ENCODE assay signal across 1 cellular context in genomic region chr22:22010358-22010757, GRCh38.
TF ChIP-seq lines count a peak whose summit lies in the region.

No MANE protein-coding gene starts in this region.

TF ChIP-seq in K562, 482 proteins besides CTCF, POLR2A, EP300 and RAD21:
- TF ChIP-seq CBX2 (IDR thresholded peaks at IDR 0.05; ENCODE audit: insufficient read depth, low read length, poor library complexity, severe bottlenecking) (peak; percentile 51), ZNF395 (CRISPR knock-in tag; IDR thresholded peaks at IDR 0.05) (no peak), CREB5 (CRISPR knock-in tag; IDR thresholded peaks at IDR 0.05) (no peak), ZNF717 (CRISPR knock-in tag; IDR thresholded peaks at IDR 0.05) (0 out of 2 replicates have a peak, but pooled peaks have one; percentile 9), BCOR (IDR thresholded peaks at IDR 0.05) (no peak), CBX3 (IDR thresholded peaks at IDR 0.05; ENCODE audit: borderline replicate concordance in 1 of 2, low read length in 2 of 2) (no peak), CREBBP (IDR thresholded peaks at IDR 0.05; ENCODE audit: low read depth, low read length) (no peak), BHLHE40 (IDR thresholded peaks at IDR 0.05; ENCODE audit: low read length) (no peak), TRIM25 (IDR thresholded peaks at IDR 0.05; ENCODE audit: borderline replicate concordance) (no peak), ETV1 (tag; conservative IDR thresholded peaks at IDR 0.05; ENCODE audit: low read depth) (0 out of 2 replicates have a peak, but pooled peaks have one; percentile 14), MAZ (CRISPR knock-in tag; conservative IDR thresholded peaks at IDR 0.05 in 1 of 2, IDR thresholded peaks at IDR 0.05 in 1 of 2) (0 out of 4 replicates have a peak, but pooled peaks of 1 of the 2 experiments have one; percentile 38), MYBL2 (IDR thresholded peaks at IDR 0.05; ENCODE audit: low read depth) (no peak), MYBL2 (CRISPR knock-in tag; IDR thresholded peaks at IDR 0.05; ENCODE audit: borderline replicate concordance) (no peak), ZNF436 (CRISPR knock-in tag; IDR thresholded peaks at IDR 0.05) (0 out of 2 replicates have a peak, but pooled peaks have one; percentile 28), NEUROD1 (IDR thresholded peaks at IDR 0.05; ENCODE audit: borderline replicate concordance, low read depth, low read length, partially characterized antibody) (no peak), MNT (conservative IDR thresholded peaks at IDR 0.05) (no peak), POU5F1 (IDR thresholded peaks at IDR 0.05; ENCODE audit: borderline replicate concordance, low read depth, low read length, partially characterized antibody) (no peak), BRF1 (IDR thresholded peaks at IDR 0.05; ENCODE audit: borderline replicate concordance, extremely low read depth, insufficient read length) (no peak), CREB1 (IDR thresholded peaks at IDR 0.05) (no peak), CREB1 (CRISPR knock-in tag; IDR thresholded peaks at IDR 0.05) (no peak), EHMT2 (IDR thresholded peaks at IDR 0.05) (no peak), FOXK2 (conservative IDR thresholded peaks at IDR 0.05 in 1 of 2, IDR thresholded peaks at IDR 0.05 in 1 of 2; ENCODE audit: low read depth in 2 of 2) (no peak), ZNF311 (CRISPR knock-in tag; IDR thresholded peaks at IDR 0.05) (no peak), HDGF (IDR thresholded peaks at IDR 0.05) (no peak), DLX4 (CRISPR knock-in tag; IDR thresholded peaks at IDR 0.05) (no peak), SMARCB1 (IDR thresholded peaks at IDR 0.05; ENCODE audit: insufficient read length, low read depth) (no peak), GTF2E2 (tag; IDR thresholded peaks at IDR 0.05) (no peak), ZFP30 (CRISPR knock-in tag; IDR thresholded peaks at IDR 0.05; ENCODE audit: borderline replicate concordance) (0 out of 2 replicates have a peak, but pooled peaks have one; percentile 3), ZNF274 (IDR thresholded peaks at IDR 0.05; ENCODE audit: borderline replicate concordance, low read depth, low read length) (no peak), ZNF212 (CRISPR knock-in tag; IDR thresholded peaks at IDR 0.05) (no peak), PHTF2 (CRISPR knock-in tag; IDR thresholded peaks at IDR 0.05) (no peak), ZBTB12 (CRISPR knock-in tag; IDR thresholded peaks at IDR 0.05) (no peak), GATAD2A (IDR thresholded peaks at IDR 0.05) (no peak), BDP1 (IDR thresholded peaks at IDR 0.05; ENCODE audit: insufficient read depth, insufficient read length) (no peak), TAF7 (tag; IDR thresholded peaks at IDR 0.05) (no peak)
